21 cellular contexts compared by ENCODE assay signal in the genomic region with DNA sequence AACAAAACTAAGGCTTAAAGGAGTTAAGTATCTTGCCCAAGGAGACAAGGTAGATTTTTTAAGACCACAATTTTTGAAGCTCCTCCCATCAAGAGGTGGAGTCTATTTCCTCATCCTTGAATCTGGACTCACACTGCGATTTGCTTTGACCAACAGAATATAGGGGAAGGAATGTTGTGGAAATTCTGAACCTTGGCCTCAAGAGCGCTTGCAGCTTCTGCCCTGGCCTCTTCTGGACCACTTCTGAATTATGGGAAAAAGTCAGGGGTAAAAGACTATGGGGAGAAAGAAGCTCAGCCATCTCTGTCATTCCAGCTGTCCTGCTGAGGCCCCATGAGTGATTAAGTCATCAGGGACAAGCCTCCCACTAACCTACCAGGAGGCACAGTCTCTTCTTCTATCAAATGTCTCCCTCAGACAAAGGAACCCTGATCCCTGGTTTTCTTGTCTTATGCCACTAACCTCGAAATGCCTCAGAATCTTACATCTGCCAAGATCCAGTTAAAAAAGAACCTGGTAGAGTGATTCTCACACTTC. TPM values are rescaled to one million over a fixed set of nuclear protein-coding genes. Genes with fewer than 3 reads are reported as not detected.
DNase-seq lines count a peak whose midpoint lies in the region; ATAC-seq, FAIRE-seq and TF ChIP-seq lines count a peak whose summit lies in the region.
"Had no signal": no experiment of that assay in that cellular context is flagged by ENCODE, and none has a peak within 500 bp of the region (broad histone marks: within the 10 kb centered on the region; RNA-seq: fewer than 3 reads in every experiment).

No MANE protein-coding gene starts in this region.

- RAD21 ChIA-PET in GM12878 (lab: Charles Lee; ENCODE audit: unreplicated experiment), result interaction anchor here (0.9 to 3.1 kb wide), 15 partner anchors 10 to 69 kb away, joined by 3 to 22 read pairs (median 6); a partner anchor contains a TSS

- no peak for DNase-seq in GM18507 (ENCODE audit: extremely low spot score, insufficient read length, low read depth)
- DNase-seq in HuH-7 (ENCODE audit: low spot score), result peak; percentile 10
- DNase-seq in GM12878 (ENCODE audit: low read depth, low spot score), result no peak
- DNase-seq in HCEC 1CT, result no peak
- DNase-seq: Caco-2; CD4-positive, alpha-beta T cell; GF-D8; MG63; NCI-H1048; NCI-H1436; NCI-H1930; NCI-H2171; NCI-H526; PC-3; RPMI8226; SIG-M5 had no signal

- H3K4me1 ChIP-seq in GM12878 (ENCODE audit: control insufficient read depth, insufficient read depth, low read length), result peaks cover 19% of the 10 kb centered on the region; the same call in 1 of the 2 replicates

- H2AFZ ChIP-seq in GM12878 (ENCODE audit: control insufficient read depth, low read depth, low read length), result no peak overlapping the region

- no peaks in the 10 kb centered on the region for H3K27me3 Mint-ChIP-seq in nephron (ENCODE audit: low read depth)
- H3K27me3 Mint-ChIP-seq: CD4-positive, alpha-beta T cell had no signal

- TF ChIP-seq POLR2A in GM12878 (IDR thresholded peaks at IDR 0.05; ENCODE audit: low read depth, low read length), result no peak

- H3K27ac ChIP-seq in GM12878 (ENCODE audit: control insufficient read depth, insufficient read depth), result peak overlapping the region; percentile 30

- no peaks in the 10 kb centered on the region; the same call in 2 of the 3 replicates for H3K9me3 ChIP-seq in GM12878 (replicated peaks; ENCODE audit: control insufficient read depth, insufficient read depth, low read length)
- H3K9me3 ChIP-seq: Caco-2, HAP-1, MG63 had no signal

- no peak for TF ChIP-seq CTCF in GM12878 (IDR thresholded peaks at IDR 0.05 in 2 of 3, conservative IDR thresholded peaks at IDR 0.05 in 1 of 3; ENCODE audit: control insufficient read depth in 2 of 3, extremely low read depth in 1 of 3, insufficient read depth in 1 of 3, low read depth in 3 of 3, low read length in 3 of 3)
- TF ChIP-seq CTCF in nephron (IDR thresholded peaks at IDR 0.05; ENCODE audit: unreplicated experiment in 3 of 3), result no peak

- peaks cover 72% of the 10 kb centered on the region for H3K79me2 ChIP-seq in GM12878 (ENCODE audit: control insufficient read depth, insufficient read depth, low read length)

- no TSS peak for BruUV-seq in GM12878 (replicated peaks; lab: Mats Ljungman, UMichigan)

- FAIRE-seq in GM18507 (lab: Jason Lieb, UNC) (peak; percentile 41), GM12878 (lab: Jason Lieb, UNC) (peak; percentile 23)
- FAIRE-seq: A204.1 had no signal

- H3K9ac ChIP-seq in GM12878 (ENCODE audit: control insufficient read depth, insufficient read depth, low read length), result no peak overlapping the region

- peaks cover 0 to 6% of the 10 kb centered on the region in 2 experiments; a peak in 3 of 4 replicates for H3K36me3 ChIP-seq in GM12878 (ENCODE audit: control insufficient read depth in 2 of 2, insufficient read depth in 2 of 2, low read length in 1 of 2)
- H3K36me3 ChIP-seq: HAP-1 had no signal

- SMC1A ChIA-PET in GM12878 (lab: Charles Lee; ENCODE audit: uncharacterized antibody, unreplicated experiment), result interaction anchor here (0.5 to 5.2 kb wide), 27 partner anchors 9 to 766 kb away, joined by 3 to 40 read pairs (median 4); no protein-coding TSS in a partner anchor

- ATAC-seq in GM12878 (peak; percentile 19; the same call in 1 of the 3 replicates), HG03175 (IDR thresholded peaks at IDR 0.05; ENCODE audit: unreplicated experiment) (no peak), HG03521 (IDR thresholded peaks at IDR 0.05; ENCODE audit: unreplicated experiment) (no peak)
- ATAC-seq: PC-3 had no signal

- no peak for TF ChIP-seq RAD21 in GM12878 (IDR thresholded peaks at IDR 0.05; ENCODE audit: insufficient read depth, low read depth, low read length)

- H3K4me1 Mint-ChIP-seq in nephron, result peaks cover 46% of the 10 kb centered on the region

- 0 out of 2 replicates have a peak overlapping the region, but pooled peaks have one; percentile 11 for H3K4me2 ChIP-seq in GM12878 (ENCODE audit: control insufficient read depth, insufficient read depth)

- POLR2A ChIA-PET in GM12878 (lab: Charles Lee), result interaction anchor here (0.7 to 2.9 kb wide), 10 partner anchors 8 to 151 kb away, joined by 3 to 11 read pairs (median 3); a partner anchor contains a TSS

- WGBS in GM12878 (ENCODE audit: insufficient coverage, insufficient replicate concordance, low lambda C conversion rate, missing lambda C conversion rate), result 96% methylated on average over 3 of the region's 3 CpGs

- in situ Hi-C loops in GM12878 (cut with MboI), result no loop called here

- H3K9me3 Mint-ChIP-seq in nephron, result no peaks in the 10 kb centered on the region
- H3K9me3 Mint-ChIP-seq: CD4-positive, alpha-beta T cell had no signal

- no peak overlapping the region for H3K4me3 Mint-ChIP-seq in nephron
- H3K4me3 Mint-ChIP-seq: CD4-positive, alpha-beta T cell had no signal

- no peaks in the 10 kb centered on the region for H3K27me3 ChIP-seq in GM12878 (replicated peaks in 1 of 2; ENCODE audit: control insufficient read depth in 2 of 2, insufficient read depth in 2 of 2, low read length in 1 of 2)
- H3K27me3 ChIP-seq: MG63 had no signal

- no peak overlapping the region for H3K4me3 ChIP-seq in GM12878
- H3K4me3 ChIP-seq: HAP-1, MG63 had no signal

- no peak for TF ChIP-seq EP300 in GM12878 (IDR thresholded peaks at IDR 0.05; ENCODE audit: borderline replicate concordance in 1 of 2, control insufficient read depth in 1 of 2, low read depth in 2 of 2, low read length in 2 of 2)

- peaks cover 8% of the 10 kb centered on the region for H3K36me3 Mint-ChIP-seq in nephron (ENCODE audit: low read depth)

- no peaks in the 10 kb centered on the region for H4K20me1 ChIP-seq in GM12878 (ENCODE audit: control insufficient read depth, insufficient read depth)

- peak overlapping the region in 2 of 3 experiments; percentile 11 to 58 for H3K27ac Mint-ChIP-seq in nephron
- H3K27ac Mint-ChIP-seq: CD4-positive, alpha-beta T cell had no signal

- CTCF ChIA-PET in GM12878 (lab: Yijun Ruan, JAX), result interaction anchor here (0.8 to 3.5 kb wide), 15 partner anchors 10 to 168 kb away, joined by 3 to 11 read pairs (median 4); no protein-coding TSS in a partner anchor

- intact Hi-C loops in GM12878 (cut with micrococcal nuclease; ENCODE audit: unreplicated experiment), result no loop called here

TF ChIP-seq in GM12878, 131 proteins besides CTCF, POLR2A, EP300 and RAD21:
- TF ChIP-seq NFYA (IDR thresholded peaks at IDR 0.05; ENCODE audit: borderline replicate concordance, low read depth, low read length) (no peak), MTA2 (IDR thresholded peaks at IDR 0.05; ENCODE audit: low read depth) (no peak), MYB (IDR thresholded peaks at IDR 0.05; ENCODE audit: borderline replicate concordance, low read depth, low read length) (no peak), ZSCAN29 (IDR thresholded peaks at IDR 0.05) (no peak), KAT2A (conservative IDR thresholded peaks at IDR 0.05; ENCODE audit: control insufficient read depth, low read depth, low read length) (no peak), TBL1XR1 (IDR thresholded peaks at IDR 0.05; ENCODE audit: low read depth, low read length) (no peak), EZH2 (IDR thresholded peaks at IDR 0.05; ENCODE audit: borderline replicate concordance, control insufficient read depth, low read depth, low read length) (no peak), POLR2AphosphoS2 (IDR thresholded peaks at IDR 0.05; ENCODE audit: low read depth, low read length) (no peak)
- TF ChIP-seq, protein P1, sequence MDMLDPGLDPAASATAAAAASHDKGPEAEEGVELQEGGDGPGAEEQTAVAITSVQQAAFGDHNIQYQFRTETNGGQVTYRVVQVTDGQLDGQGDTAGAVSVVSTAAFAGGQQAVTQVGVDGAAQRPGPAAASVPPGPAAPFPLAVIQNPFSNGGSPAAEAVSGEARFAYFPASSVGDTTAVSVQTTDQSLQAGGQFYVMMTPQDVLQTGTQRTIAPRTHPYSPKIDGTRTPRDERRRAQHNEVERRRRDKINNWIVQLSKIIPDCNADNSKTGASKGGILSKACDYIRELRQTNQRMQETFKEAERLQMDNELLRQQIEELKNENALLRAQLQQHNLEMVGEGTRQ (IDR thresholded peaks at IDR 0.05; ENCODE audit: borderline replicate concordance, low read depth, low read length), result no peak
- TF ChIP-seq, protein P2, sequence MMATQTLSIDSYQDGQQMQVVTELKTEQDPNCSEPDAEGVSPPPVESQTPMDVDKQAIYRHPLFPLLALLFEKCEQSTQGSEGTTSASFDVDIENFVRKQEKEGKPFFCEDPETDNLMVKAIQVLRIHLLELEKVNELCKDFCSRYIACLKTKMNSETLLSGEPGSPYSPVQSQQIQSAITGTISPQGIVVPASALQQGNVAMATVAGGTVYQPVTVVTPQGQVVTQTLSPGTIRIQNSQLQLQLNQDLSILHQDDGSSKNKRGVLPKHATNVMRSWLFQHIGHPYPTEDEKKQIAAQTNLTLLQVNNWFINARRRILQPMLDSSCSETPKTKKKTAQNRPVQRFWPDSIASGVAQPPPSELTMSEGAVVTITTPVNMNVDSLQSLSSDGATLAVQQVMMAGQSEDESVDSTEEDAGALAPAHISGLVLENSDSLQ (IDR thresholded peaks at IDR 0.05), result no peak

RNA-seq across cellular contexts. Expression of a gene that starts 25.9 kb away (rescaled TPM):
- 256 and 276 TPM in 2 replicates for total RNA-seq in GM12878 (2013; cell fraction: nucleolus; rRNA removed)
- total RNA-seq in GM12878 (2014; rRNA removed) (106 and 126 TPM in 2 replicates), GM12878 (2014; rRNA removed; fragmentation: Illumina TruSeq; extraction: Trizol) (78.0 and 83.0 TPM in 2 replicates), GM12878 (2021) (98.0 and 107 TPM in 2 replicates)
- 45.0 TPM for polyA plus RNA-seq in GM12878 (2011; ENCODE audit: low read depth)
- polyA plus RNA-seq in GM12878 (2011; rRNA removed) (159 and 188 TPM in 2 replicates), GM12878 (2014; fragmentation: Illumina TruSeq; extraction: Trizol) (111 and 113 TPM in 2 replicates), GM12878 (2014; fragmentation: Nextera tagmentation; extraction: Ambion mirVana) (10 to 100 TPM in 1 of 2 experiments, 1 to 10 TPM in 1; 5.1 to 11.7 TPM), GM12878 (2014; rRNA removed) (94.5 and 109 TPM in 2 replicates), GM12878 (2016; fragmentation: Nextera tagmentation; extraction: Ambion mirVana) (100 to 1,000 TPM; 102 to 111 TPM)
- 130 and 173 TPM in 2 replicates for polyA plus RNA-seq in GM12878 (2011; cell fraction: cytosol; rRNA removed)
- polyA plus RNA-seq in GM12878 (2011; cell fraction: nucleus; rRNA removed), result 145 and 148 TPM in 2 replicates
- 56.7 and 64.6 TPM in 2 replicates for polyA plus RNA-seq in GM12878 (2012)
- 175 and 230 TPM in 2 replicates for polyA minus RNA-seq in GM12878 (2011; rRNA and poly(A)+ RNA removed)
- polyA minus RNA-seq in GM12878 (2011; cell fraction: cytosol; rRNA and poly(A)+ RNA removed), result 27.7 and 30.5 TPM in 2 replicates
- polyA minus RNA-seq in GM12878 (2011; cell fraction: nucleus; rRNA and poly(A)+ RNA removed), result 143 and 252 TPM in 2 replicates
